ENCODE assay signal across 1 cellular context in the genomic region with DNA sequence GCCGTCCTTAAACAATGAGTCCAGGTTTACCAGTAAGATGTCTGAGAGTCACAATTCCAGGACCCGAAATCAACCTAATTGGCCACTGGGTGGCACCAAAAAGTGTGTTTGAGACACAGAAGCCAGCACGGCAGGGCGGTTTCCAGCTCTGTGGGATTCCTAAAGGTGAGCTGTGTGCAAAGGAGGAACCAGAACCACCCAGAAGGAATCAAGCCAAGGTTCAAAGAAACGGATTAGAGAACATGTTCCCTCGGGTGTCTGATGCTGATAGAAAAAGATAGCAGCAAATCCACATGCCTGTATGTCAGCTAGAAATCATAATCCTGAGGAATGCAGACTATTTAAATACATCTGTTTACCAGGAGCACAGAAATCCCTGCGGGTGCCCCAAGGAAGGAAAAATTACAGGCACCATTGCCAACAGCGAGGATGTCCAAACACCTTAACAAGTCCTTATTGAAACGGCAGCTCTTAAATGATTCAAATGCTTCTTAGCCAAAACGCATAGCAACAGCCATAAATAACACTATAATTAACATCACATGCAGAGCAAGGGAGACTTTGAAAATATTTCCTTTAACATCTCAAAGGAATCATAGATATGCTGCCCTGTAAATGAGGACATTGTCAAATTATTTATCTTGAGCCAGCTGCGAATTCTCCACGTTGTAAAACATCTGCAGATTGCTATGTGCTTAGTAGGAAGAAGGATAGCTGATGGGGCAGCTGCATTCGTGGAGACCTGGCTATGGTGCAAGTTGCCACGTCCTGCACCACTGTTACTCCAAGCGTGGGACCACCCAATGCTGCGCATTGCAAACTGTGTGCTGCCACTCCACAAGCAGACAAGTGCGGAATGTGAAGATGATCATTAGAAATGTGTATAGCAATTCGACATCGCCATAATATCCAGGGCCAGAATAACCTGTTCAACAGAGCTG.
TF ChIP-seq lines count a peak whose summit lies in the region.

No MANE protein-coding gene starts in this region.

TF ChIP-seq in IMR-90, 13 proteins besides CTCF, POLR2A, EP300 and RAD21:
- peak; percentile 32; the same call in 1 of the 2 replicates for TF ChIP-seq BHLHE40 (IDR thresholded peaks at IDR 0.05; ENCODE audit: low read depth, low read length)
- TF ChIP-seq CHD1 (IDR thresholded peaks at IDR 0.05; ENCODE audit: low read depth, low read length): no peak
- TF ChIP-seq SMC3 (IDR thresholded peaks at IDR 0.05; ENCODE audit: low read depth, low read length): peak; percentile 70
TF ChIP-seq in IMR-90: peak in this region for 2.
